In the genomic region with DNA sequence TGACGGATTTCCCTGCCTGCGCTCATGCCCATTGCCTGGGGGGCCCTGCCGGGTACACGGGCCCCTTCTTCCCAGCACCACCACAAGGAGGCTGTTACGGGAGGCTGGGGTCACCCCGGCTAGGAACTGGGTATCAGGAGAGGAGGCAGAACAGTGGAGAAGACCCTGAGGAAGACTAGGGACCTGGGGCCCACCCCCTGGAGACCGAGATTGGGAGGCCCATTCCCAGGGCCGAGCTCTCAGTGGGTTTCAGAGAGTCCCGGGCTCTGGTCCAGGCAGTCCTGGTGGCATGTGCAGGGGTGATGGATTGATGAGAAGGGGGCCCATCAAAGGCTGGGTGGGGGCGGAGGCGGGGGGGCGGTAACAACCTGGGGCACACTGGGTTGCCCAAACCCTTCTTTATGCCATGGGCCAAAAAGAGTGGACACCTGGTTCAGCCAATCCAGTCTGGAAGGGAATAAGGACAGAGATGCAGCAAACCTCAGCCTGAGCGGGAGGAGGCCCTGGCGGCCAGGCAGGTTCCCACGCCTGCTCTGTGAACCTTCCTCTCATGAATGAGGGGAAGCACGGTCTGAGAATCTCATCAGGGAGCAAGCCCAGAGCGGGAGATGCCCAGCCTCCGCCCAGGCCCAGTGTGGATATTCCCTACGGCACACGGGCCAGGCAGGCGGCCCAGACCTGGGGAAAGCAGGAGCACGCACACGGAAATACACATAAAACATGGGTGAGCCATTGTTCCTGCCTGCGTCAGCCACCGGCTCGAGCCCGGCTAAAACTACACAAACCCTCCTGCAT, we compare ENCODE assay signal across 8 cellular contexts. TPM values are rescaled to one million over a fixed set of nuclear protein-coding genes. Genes with fewer than 3 reads are reported as not detected.
DNase-seq lines count a peak whose midpoint lies in the region; ATAC-seq and TF ChIP-seq lines count a peak whose summit lies in the region.

No MANE protein-coding gene starts in this region.

- H4K20me1 ChIP-seq in OCI-LY7 (ENCODE audit: insufficient read depth, low read length), result no peaks in the 10 kb centered on the region

- H3K79me2 ChIP-seq in OCI-LY7 (ENCODE audit: insufficient read depth, low read depth, low read length), result no peaks in the 10 kb centered on the region

- H3K36me3 ChIP-seq in CD4-positive, CD25-positive, alpha-beta regulatory T cell (ENCODE audit: control insufficient read depth, insufficient read depth, low read length), result no peaks in the 10 kb centered on the region
- H3K36me3 ChIP-seq in OCI-LY7 (ENCODE audit: insufficient read depth, low read length), result no peaks in the 10 kb centered on the region

- H3K27me3 ChIP-seq in CD4-positive, CD25-positive, alpha-beta regulatory T cell (ENCODE audit: control insufficient read depth, insufficient read depth, low read length), result peaks cover 16% of the 10 kb centered on the region

- no peak for ATAC-seq in CD4-positive, CD25-positive, alpha-beta regulatory T cell (ENCODE audit: low read depth in 2 of 2)
- ATAC-seq in omental fat pad (ENCODE audit: low FRiP score), result no peak

- no peaks in the 10 kb centered on the region for H3K9me3 ChIP-seq in CD4-positive, CD25-positive, alpha-beta regulatory T cell (ENCODE audit: control insufficient read depth in 2 of 2, low read length in 2 of 2)
- H3K9me3 ChIP-seq in OCI-LY7 (ENCODE audit: low read length), result no peaks in the 10 kb centered on the region

- peaks cover 8% of the 10 kb centered on the region for H3K4me1 ChIP-seq in CD4-positive, CD25-positive, alpha-beta regulatory T cell (ENCODE audit: control insufficient read depth, insufficient read depth, low read length, poor library complexity, severe bottlenecking)
- peaks cover 39% of the 10 kb centered on the region for H3K4me1 ChIP-seq in OCI-LY7 (ENCODE audit: insufficient read depth, low read length, poor library complexity, severe bottlenecking)

- peak overlapping the region; percentile 15; the same call in 1 of the 2 replicates for H2AFZ ChIP-seq in OCI-LY7 (ENCODE audit: low read length)

- peak overlapping the region in 3 of 4 donors; percentile 10 to 44 (median 39) for H3K4me3 Mint-ChIP-seq in CD4-positive, CD25-positive, alpha-beta regulatory T cell

- no peak overlapping the region for H3K27ac ChIP-seq in CD4-positive, CD25-positive, alpha-beta regulatory T cell (ENCODE audit: insufficient read depth, low read length, poor library complexity, severe bottlenecking)
- no peak overlapping the region for H3K27ac ChIP-seq in OCI-LY7 (ENCODE audit: low read depth, low read length, poor library complexity, severe bottlenecking)

- peak overlapping the region; percentile 51; the same call in 1 of the 2 replicates for H3K4me2 ChIP-seq in OCI-LY7 (ENCODE audit: low read length)

- POLR2A ChIA-PET in OCI-LY7 (lab: Charles Lee), result no interaction called here

- CTCF ChIA-PET in OCI-LY7 (lab: Charles Lee; ENCODE audit: unreplicated experiment), result interaction anchor here (1.2 kb wide), 1 partner anchor 10 kb away, joined by 4 read pairs; no protein-coding TSS in a partner anchor

- H3K4me1 Mint-ChIP-seq in CD4-positive, CD25-positive, alpha-beta regulatory T cell, result peaks cover 0 to 14% (median 3%) of the 10 kb centered on the region in 4 donors

- H3K36me3 Mint-ChIP-seq in CD4-positive, CD25-positive, alpha-beta regulatory T cell, result no peaks in the 10 kb centered on the region

- H3K9me3 Mint-ChIP-seq in CD4-positive, CD25-positive, alpha-beta regulatory T cell, result peaks cover 0 to 3% (median 0%) of the 10 kb centered on the region in 7 donors

- peaks cover 53% of the 10 kb centered on the region for H3K27me3 Mint-ChIP-seq in CD4-positive, CD25-positive, alpha-beta regulatory T cell

- no peaks in the 10 kb centered on the region for H3K9me2 ChIP-seq in OCI-LY7 (ENCODE audit: insufficient read depth, low read length)

- no peak overlapping the region for H3K27ac Mint-ChIP-seq in CD4-positive, CD25-positive, alpha-beta regulatory T cell

- H3K4me3 ChIP-seq in CD4-positive, CD25-positive, alpha-beta regulatory T cell (ENCODE audit: low read depth, low read length), result no peak overlapping the region
- H3K4me3 ChIP-seq in OCI-LY7 (ENCODE audit: low read depth, low read length, poor library complexity, severe bottlenecking) (peak overlapping the region; percentile 55), epithelial cell of proximal tubule (ENCODE audit: low read depth, low read length) (peak overlapping the region; percentile 76)

- TF ChIP-seq CTCF in OCI-LY7 (conservative IDR thresholded peaks at IDR 0.05; ENCODE audit: low read length), result no peak
- no peak for TF ChIP-seq CTCF in epithelial cell of proximal tubule (conservative IDR thresholded peaks at IDR 0.05; ENCODE audit: low read depth, low read length)
- TF ChIP-seq CTCF in omental fat pad (IDR thresholded peaks at IDR 0.05), result no peak

- DNase-seq in CD4-positive, CD25-positive, alpha-beta regulatory T cell, result no peak
- DNase-seq in OCI-LY7 (ENCODE audit: low spot score) (no peak), epithelial cell of proximal tubule (ENCODE audit: low read depth) (no peak), omental fat pad (ENCODE audit: low spot score) (peak; percentile 20), hepatic stellate cell (ENCODE audit: low spot score) (no peak), nucleus accumbens (lab: John Stamatoyannopoulos, UW) (no peak)
- DNase-seq in stimulated activated CD4-positive, alpha-beta T cell treated with anti-CD3 and anti-CD28 coated beads, Interleukin-2, amount 100 ng/mL, for 24 hours, result no peak
- no peak for DNase-seq in stimulated activated naive CD4-positive, alpha-beta T cell treated with Interleukin-2 at 50 U/mL for 16 hours (lab: John Stamatoyannopoulos, UW)

- no TSS peak for BruUV-seq in OCI-LY7 (replicated peaks; lab: Mats Ljungman, UMichigan)

- intact Hi-C loops in OCI-LY7 (cut with micrococcal nuclease; ENCODE audit: unreplicated experiment), result no loop called here

RNA-seq across cellular contexts. Expression of a gene that starts 0.8 kb away (rescaled TPM):
- total RNA-seq in CD4-positive, CD25-positive, alpha-beta regulatory T cell, result not detected
- not detected for polyA plus RNA-seq in CD4-positive, CD25-positive, alpha-beta regulatory T cell
- 7.2 and 8.9 TPM in 2 replicates for total RNA-seq in OCI-LY7 (2014; rRNA removed; shearing (Covaris generic))
- 0.32 and 0.33 TPM in 2 replicates for total RNA-seq in OCI-LY7 (2022)
- total RNA-seq in epithelial cell of proximal tubule, result 33.6 and 92.0 TPM in 2 replicates
- 10 to 100 TPM; 15.8 to 37.7 (median 25.6) TPM for total RNA-seq in omental fat pad

RNA-seq across cellular contexts. Expression of a gene that starts 29.1 kb away (rescaled TPM):
- not detected for total RNA-seq in CD4-positive, CD25-positive, alpha-beta regulatory T cell
- not detected for polyA plus RNA-seq in CD4-positive, CD25-positive, alpha-beta regulatory T cell
- not detected in 2 replicates for total RNA-seq in OCI-LY7 (2014; rRNA removed; shearing (Covaris generic))
- total RNA-seq in OCI-LY7 (2022), result not detected in 2 replicates
- total RNA-seq in epithelial cell of proximal tubule, result 85.7 and 129 TPM in 2 replicates
- total RNA-seq in omental fat pad, result 10 to 100 TPM; 19.5 to 89.5 (median 23.4) TPM

Comparison
In these comparisons a context has a peak if more than half of its experiments do, and no peak if none do; other contexts are left out.
1. RNA of a gene that starts 29.1 kb away (total RNA-seq): 85.7 to 129 TPM in epithelial cell of proximal tubule and 19.5 to 89.5 TPM in omental fat pad; not detected in CD4-positive, CD25-positive, alpha-beta regulatory T cell (single experiment) and not detected in OCI-LY7; every median in the first group is over 10 times any median in the second.